21 cellular contexts compared by ENCODE assay signal in genomic region chr20:57663241-57663640, GRCh38. TPM values are rescaled to one million over a fixed set of nuclear protein-coding genes. Genes with fewer than 3 reads are reported as not detected.
DNase-seq lines count a peak whose midpoint lies in the region; ATAC-seq, FAIRE-seq and TF ChIP-seq lines count a peak whose summit lies in the region.
"Had no signal": no experiment of that assay in that cellular context is flagged by ENCODE, and none has a peak within 500 bp of the region (broad histone marks: within the 10 kb centered on the region; RNA-seq: fewer than 3 reads in every experiment).

No MANE protein-coding gene starts in this region.

- peak overlapping the region; percentile 15 for H3K18ac ChIP-seq in trophoblast cell (ENCODE audit: low read length)

- H3K27ac ChIP-seq in heart left ventricle (peak overlapping the region in 1 of 12 donors; percentile 2), trophoblast cell (ENCODE audit: low read depth, low read length) (no peak overlapping the region)
- H3K27ac ChIP-seq: SJCRH30 had no signal

- H3K4ac ChIP-seq in trophoblast cell (ENCODE audit: low read depth, low read length): no peak overlapping the region

- H3K27me3 ChIP-seq in BE2C (no peaks in the 10 kb centered on the region), heart left ventricle (no peaks in the 10 kb centered on the region), trophoblast cell (ENCODE audit: insufficient read depth, low read length) (no peaks in the 10 kb centered on the region)
- H3K27me3 ChIP-seq: SJCRH30 had no signal

- H4K8ac ChIP-seq in trophoblast cell (ENCODE audit: low read depth, low read length): no peak overlapping the region

- H3K9me3 ChIP-seq in BE2C (no peaks in the 10 kb centered on the region), heart left ventricle (no peaks in the 10 kb centered on the region), trophoblast cell (ENCODE audit: insufficient read depth, low read depth, low read length) (no peaks in the 10 kb centered on the region)
- H3K9me3 ChIP-seq: SJCRH30 had no signal

- DNase-seq in BE2C (peak; percentile 3), HTR-8/SVneo (ENCODE audit: insufficient read length, low spot score) (no peak), heart left ventricle (peak; percentile 5 to 47 (median 11)), trophoblast cell (no peak), globus pallidus (ENCODE audit: low spot score) (no peak), RPMI8226 (no peak), activated gamma-delta T cell (lab: John Stamatoyannopoulos, UW) (no peak)
- DNase-seq in activated CD4-positive, CD25-positive, alpha-beta regulatory T cell treated with anti-CD3 and anti-CD28 coated beads, Interleukin-2, amount 50 U/mL, for 72 hours: no peak
- DNase-seq: amygdala; cerebellar nuclear complex; effector memory CD8-positive, alpha-beta T cell; hypothalamus; Kasumi-1; NCI-H1105 treated with DMSO at 0.1 percent for 48 hours; NCI-H2171; NCI-H526 treated with DMSO at 0.1 percent for 48 hours; retina; SJCRH30; stimulated activated naive CD8-positive, alpha-beta T cell treated with anti-CD3 and anti-CD28 coated beads, Interleukin-15, amount 100 ng/mL, for 72 hours had no signal

- no peak overlapping the region for H4K12ac ChIP-seq in trophoblast cell (ENCODE audit: low read depth, low read length)

- intact Hi-C loops in heart left ventricle (cut with DNase I): no loop called here

- no peak overlapping the region for H3K23ac ChIP-seq in trophoblast cell (ENCODE audit: low read length)

- peaks cover 13% of the 10 kb centered on the region for H3K4me1 ChIP-seq in BE2C
- H3K4me1 ChIP-seq in heart left ventricle: peaks cover 0 to 28% (median 5%) of the 10 kb centered on the region in 12 donors
- H3K4me1 ChIP-seq in trophoblast cell (ENCODE audit: control insufficient read depth in 1 of 2, insufficient read depth in 2 of 2, low read length in 2 of 2): peaks cover 3 to 4% of the 10 kb centered on the region in 2 experiments
- H3K4me1 ChIP-seq: SJCRH30 had no signal

- ATAC-seq in heart left ventricle: no peak
- ATAC-seq: activated CD4-positive, CD25-positive, alpha-beta regulatory T cell treated with anti-CD3 and anti-CD28 coated beads, Interleukin-2, amount 50 U/mL, for 24 hours; effector memory CD8-positive, alpha-beta T cell had no signal

- no peaks in the 10 kb centered on the region for H3K79me1 ChIP-seq in trophoblast cell (ENCODE audit: low read length)

- no peak overlapping the region for H3K4me3 ChIP-seq in BE2C (ENCODE audit: low read depth, low read length)
- no peak overlapping the region for H3K4me3 ChIP-seq in heart left ventricle
- H3K4me3 ChIP-seq in trophoblast cell (ENCODE audit: low read depth, low read length): no peak overlapping the region
- H3K4me3 ChIP-seq: SJCRH30 had no signal

- WGBS in heart left ventricle, 4 donors: 90 to 93% (median 91%) methylated on average over 5 to 9 of the region's 9 CpGs
- no CpG with 5 or more reads among the region's 9 CpGs for WGBS in trophoblast cell (ENCODE audit: extremely low coverage, insufficient coverage, insufficient read length)

- FAIRE-seq in HTR-8/SVneo (lab: Jason Lieb, UNC): peak; percentile 69

- peaks cover 7% of the 10 kb centered on the region for H3K79me2 ChIP-seq in trophoblast cell (ENCODE audit: control insufficient read depth, insufficient read depth, low read length, poor library complexity)

- no peak overlapping the region for H2BK5ac ChIP-seq in trophoblast cell (ENCODE audit: low read depth, low read length, poor library complexity)

- H3K36me3 ChIP-seq in BE2C (peaks cover 1% of the 10 kb centered on the region; the same call in 1 of the 2 replicates), heart left ventricle (peaks cover 0 to 15% (median 11%) of the 10 kb centered on the region in 9 donors), trophoblast cell (ENCODE audit: control insufficient read depth in 1 of 2, insufficient read depth in 2 of 2, low read length in 2 of 2) (peaks cover 39 to 40% of the 10 kb centered on the region in 2 experiments)

- no peak overlapping the region for H2AK5ac ChIP-seq in trophoblast cell (ENCODE audit: low read length)

- no peak overlapping the region for H3K14ac ChIP-seq in trophoblast cell (ENCODE audit: low read length)

- TF ChIP-seq CTCF in BE2C (IDR thresholded peaks at IDR 0.05; ENCODE audit: low read depth, low read length) (no peak), heart left ventricle (IDR thresholded peaks at IDR 0.05) (no peak)

- TF ChIP-seq POLR2A in heart left ventricle (IDR thresholded peaks at IDR 0.05): no peak

- no peak overlapping the region for H4K91ac ChIP-seq in trophoblast cell (ENCODE audit: low read depth, low read length)

- H2AFZ ChIP-seq in trophoblast cell (ENCODE audit: insufficient read depth, low read length, poor library complexity): no peak overlapping the region

- H2BK12ac ChIP-seq in trophoblast cell (ENCODE audit: low read length): no peak overlapping the region

- H3K9ac ChIP-seq in trophoblast cell (ENCODE audit: low read length): no peak overlapping the region

- H3K4me2 ChIP-seq in trophoblast cell (ENCODE audit: low read length): no peak overlapping the region

- H2BK120ac ChIP-seq in trophoblast cell (ENCODE audit: insufficient read depth, low read length, poor library complexity): no peak overlapping the region

RNA-seq across cellular contexts. Expression of gene ZBP1, which starts 43.0 kb away (rescaled TPM):
- polyA plus RNA-seq in BE2C (2012; ENCODE audit: insufficient read depth, insufficient read length, low read depth): not detected
- 1 to 10 TPM in 2 of 9 donors, under 1 TPM in 2, not detected in 5; 0.21 to 1.7 (median 0.90) TPM for total RNA-seq in heart left ventricle
- polyA plus RNA-seq in heart left ventricle: under 1 TPM in 1 of 2 donors, not detected in 1; 0.15 TPM
- not detected in 2 replicates for polyA plus RNA-seq in trophoblast cell (2013)
- total RNA-seq: kidney epithelial cell had no signal

RNA-seq across cellular contexts. Expression of gene PMEPA1, which starts 46.6 kb away (rescaled TPM):
- polyA plus RNA-seq in BE2C (2012; ENCODE audit: insufficient read depth, insufficient read length, low read depth): 6.3 TPM
- total RNA-seq in heart left ventricle: 10 to 100 TPM; 25.1 to 91.4 (median 30.0) TPM
- 100 to 1,000 TPM in 1 of 2 donors, 10 to 100 TPM in 1; 12.6 to 115 TPM for polyA plus RNA-seq in heart left ventricle
- polyA plus RNA-seq in trophoblast cell (2013): 43.9 and 46.9 TPM in 2 replicates

Comparison
In these comparisons a context has a peak if more than half of its experiments do, and no peak if none do; other contexts are left out.
1. DNase-seq: peak in BE2C (single experiment) and heart left ventricle (5 of 5); none in HTR-8/SVneo (single experiment), trophoblast cell (0 of 2), globus pallidus (single experiment), activated CD4-positive, CD25-positive, alpha-beta regulatory T cell treated with anti-CD3 and anti-CD28 coated beads, Interleukin-2, amount 50 U/mL, for 72 hours (single experiment), RPMI8226 (single experiment) and activated gamma-delta T cell (single experiment).